ENCODE assay signal across 1 cellular context in the genomic region with DNA sequence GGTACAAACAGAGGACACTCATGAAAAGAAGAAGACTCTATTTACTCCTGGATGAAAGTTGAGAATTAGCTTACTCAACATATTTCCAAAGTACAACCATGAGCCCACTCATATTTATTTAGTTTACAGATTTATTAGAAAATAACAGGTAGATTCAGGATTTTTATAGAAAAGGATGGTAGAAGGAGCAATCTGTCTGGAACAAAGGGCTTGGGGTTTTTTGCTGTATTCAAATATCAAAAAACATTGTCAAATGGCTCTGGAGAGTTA.
TF ChIP-seq lines count a peak whose summit lies in the region.

No MANE protein-coding gene starts in this region.

TF ChIP-seq in K562, 482 proteins besides CTCF, POLR2A, EP300 and RAD21:
- peak; percentile 51; the same call in 1 of the 2 replicates for TF ChIP-seq MAFK (IDR thresholded peaks at IDR 0.05; ENCODE audit: low read length)
- TF ChIP-seq ZNF316 (IDR thresholded peaks at IDR 0.05) = peak; percentile 90
- peak; percentile 71 for TF ChIP-seq MAFF (IDR thresholded peaks at IDR 0.05; ENCODE audit: low read length)
- no peak for TF ChIP-seq NRF1 (conservative IDR thresholded peaks at IDR 0.05 in 1 of 2, IDR thresholded peaks at IDR 0.05 in 1 of 2)
- TF ChIP-seq C11orf30 (IDR thresholded peaks at IDR 0.05; ENCODE audit: low read depth) = peak; percentile 81
- TF ChIP-seq MAFG (tag; conservative IDR thresholded peaks at IDR 0.05) = peak; percentile 72
TF ChIP-seq in K562: peak in this region for 5.
